8 cellular contexts compared by ENCODE assay signal in the genomic region with DNA sequence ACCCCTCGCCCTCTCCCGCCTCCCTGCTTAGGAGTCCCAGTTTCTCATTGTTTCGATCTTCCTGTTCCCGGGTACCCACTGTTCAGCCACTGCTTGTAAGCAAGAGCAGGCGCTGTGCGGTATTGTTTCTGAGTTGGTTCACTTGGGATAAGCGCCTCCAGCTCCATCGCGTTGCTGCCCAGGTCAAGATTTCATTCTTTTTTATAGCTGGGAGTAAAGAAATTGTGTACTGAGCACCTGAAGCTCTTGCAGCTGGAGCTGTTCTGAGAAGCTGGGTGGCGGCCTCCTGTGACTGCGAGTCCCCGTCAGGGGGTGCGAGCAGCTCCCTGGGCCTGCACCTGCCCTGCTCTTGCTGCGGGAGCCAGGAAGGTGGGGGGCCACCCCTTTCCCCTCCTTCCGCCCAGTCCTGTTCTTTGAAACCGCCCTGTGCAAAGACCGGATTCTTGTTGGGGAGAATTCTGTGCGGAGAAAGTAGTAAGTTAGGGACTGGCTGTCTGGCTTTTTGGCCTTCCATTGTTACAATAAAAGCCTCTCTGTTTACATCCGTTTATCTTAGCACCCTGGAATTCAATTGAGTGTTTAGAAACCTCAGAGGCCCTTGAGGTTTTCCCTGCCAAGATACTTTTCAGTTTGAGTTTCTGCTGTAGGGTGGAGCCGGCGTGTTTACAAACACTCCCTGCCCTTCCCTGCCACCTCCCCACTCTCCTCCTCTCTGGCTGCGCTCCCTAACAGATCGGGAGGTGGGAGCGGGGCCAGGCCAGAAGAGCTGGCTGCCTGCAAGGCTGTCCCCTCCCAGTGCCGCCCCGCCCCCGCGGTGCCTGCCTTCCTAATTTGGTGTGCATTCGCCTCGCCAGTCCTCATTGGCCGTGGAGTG. TPM values are rescaled to one million over a fixed set of nuclear protein-coding genes. Genes with fewer than 3 reads are reported as not detected.
DNase-seq lines count a peak whose midpoint lies in the region; ATAC-seq and TF ChIP-seq lines count a peak whose summit lies in the region.

No MANE protein-coding gene starts in this region.

- H3K27me3 Mint-ChIP-seq in CD4-positive, alpha-beta T cell = no peaks in the 10 kb centered on the region

- POLR2A ChIA-PET in CD4-positive, alpha-beta T cell (lab: Charles Lee) = interaction anchor here (0.9 to 4.8 kb wide), 6 partner anchors 10 to 103 kb away, joined by 3 to 41 read pairs (median 15); partner anchors contain the start of gene AP5Z1

- H3K4me1 Mint-ChIP-seq in CD4-positive, alpha-beta T cell (ENCODE audit: low read depth) = peaks cover 81% of the 10 kb centered on the region

- peak; percentile 39 to 75 (median 66) for DNase-seq in CD4-positive, alpha-beta T cell
- DNase-seq in NOMO-1 (lab: John Stamatoyannopoulos, UW; ENCODE audit: unreplicated experiment in 2 of 2) = peak; percentile 48 to 69
- peak; percentile 39 for DNase-seq in activated T-cell treated with anti-CD3 and anti-CD28 coated beads for 24 hours (ENCODE audit: low read depth)
- peak; percentile 98 for DNase-seq in epithelial cell of prostate (ENCODE audit: low read depth, low spot score)
- peak; percentile 67 to 100 (median 99) for DNase-seq in mucosa of descending colon
- DNase-seq in stimulated activated CD8-positive, alpha-beta memory T cell treated with anti-CD3 and anti-CD28 coated beads, Interleukin-4, amount 100 ng/mL, for 24 hours (ENCODE audit: low read depth) = peak; percentile 60

- H3K36me3 Mint-ChIP-seq in CD4-positive, alpha-beta T cell (ENCODE audit: low read depth) = peaks cover 72% of the 10 kb centered on the region

- ATAC-seq in CD4-positive, alpha-beta T cell (ENCODE audit: poor library complexity) = peak; percentile 73
- ATAC-seq in GM19438 (IDR thresholded peaks at IDR 0.05; ENCODE audit: low read depth, unreplicated experiment) (peak; percentile 77), HG03571 (IDR thresholded peaks at IDR 0.05; ENCODE audit: unreplicated experiment) (peak; percentile 69), mucosa of descending colon (peak; percentile 86)

- H3K9me3 Mint-ChIP-seq in CD4-positive, alpha-beta T cell = no peaks in the 10 kb centered on the region

- H3K4me3 Mint-ChIP-seq in CD4-positive, alpha-beta T cell = peak overlapping the region; percentile 90

- H3K4me3 ChIP-seq in mucosa of descending colon = no peak overlapping the region

- peaks cover 47% of the 10 kb centered on the region for H3K4me1 ChIP-seq in mucosa of descending colon (ENCODE audit: low read depth)

- peaks cover 4% of the 10 kb centered on the region for H3K36me3 ChIP-seq in mucosa of descending colon (ENCODE audit: low read depth)

- no peaks in the 10 kb centered on the region for H3K9me3 ChIP-seq in CD4-positive, alpha-beta T cell (ENCODE audit: control insufficient read depth, low read length)
- H3K9me3 ChIP-seq in mucosa of descending colon = no peaks in the 10 kb centered on the region

- peak overlapping the region; percentile 94 for H3K27ac ChIP-seq in CD4-positive, alpha-beta T cell (ENCODE audit: low read depth, low read length)
- peak overlapping the region; percentile 98 for H3K27ac ChIP-seq in epithelial cell of prostate

- CTCF ChIA-PET in CD4-positive, alpha-beta T cell (lab: Charles Lee) = interaction anchor here (0.9 to 1.6 kb wide), 4 partner anchors 20 to 103 kb away, joined by 3 to 5 read pairs (median 4); no protein-coding TSS in a partner anchor

- H3K27ac Mint-ChIP-seq in CD4-positive, alpha-beta T cell = peak overlapping the region; percentile 93

- no peaks in the 10 kb centered on the region for H3K27me3 ChIP-seq in CD4-positive, alpha-beta T cell (ENCODE audit: control insufficient read depth, insufficient read depth, low read length)

- intact Hi-C loops in CD4-positive, alpha-beta T cell (cut with DNase I, micrococcal nuclease) = loop anchor here (1.0 to 2.0 kb wide), 3 partner anchors 30 to 104 kb away; partner anchors contain the start of gene AP5Z1 (in 1 of the 2)
- intact Hi-C loops in mucosa of descending colon (cut with DNase I, micrococcal nuclease) = loop anchor here in 1 of 2 donors (5.0 kb wide), 1 partner anchor 62 kb away; the partner anchor contains the start of gene FOXK1

- TF ChIP-seq CTCF in CD4-positive, alpha-beta T cell (IDR thresholded peaks at IDR 0.05) = no peak
- TF ChIP-seq CTCF in mucosa of descending colon (IDR thresholded peaks at IDR 0.05) = no peak

RNA-seq across cellular contexts. Expression of gene AP5Z1, which starts 30.8 kb away (rescaled TPM):
- 100 to 1,000 TPM in 1 of 2 experiments, 10 to 100 TPM in 1; 93.5 to 102 TPM for total RNA-seq in CD4-positive, alpha-beta T cell
- total RNA-seq in mucosa of descending colon = 10 to 100 TPM; 39.5 to 47.4 (median 45.2) TPM

Comparison
In these comparisons a context has a peak if more than half of its experiments do, and no peak if none do; other contexts are left out.
1. DNase-seq: peak in every context shown above with its lines; median percentile 99 in mucosa of descending colon; 98 in epithelial cell of prostate; 66 in CD4-positive, alpha-beta T cell; 60 in stimulated activated CD8-positive, alpha-beta memory T cell treated with anti-CD3 and anti-CD28 coated beads, Interleukin-4, amount 100 ng/mL, for 24 hours; 58 in NOMO-1; 39 in activated T-cell treated with anti-CD3 and anti-CD28 coated beads for 24 hours.